Comparison of ENCODE assay signal across 8 cellular contexts in genomic region chr11:62791501-62792192, GRCh38. TPM values are rescaled to one million over a fixed set of nuclear protein-coding genes. Genes with fewer than 3 reads are reported as not detected.
A peak's percentile ranks its signal among the peaks of the same experiment; 100 is the strongest.
DNase-seq lines count a peak whose midpoint lies in the region; ATAC-seq and TF ChIP-seq lines count a peak whose summit lies in the region.

TMEM223 (minus strand) TSS chr11:62792006; CDS start chr11:62791994, 12 bp downstream.

- H3F3A ChIP-seq in MM.1S (ENCODE audit: insufficient read depth, low read length): peaks cover 33% of the 10 kb centered on the region

- H3K36me3 Mint-ChIP-seq in osteocyte (ENCODE audit: unreplicated experiment): peaks cover 28% of the 10 kb centered on the region

- no peaks in the 10 kb centered on the region for H3K27me3 Mint-ChIP-seq in osteocyte (ENCODE audit: unreplicated experiment)

- TF ChIP-seq CTCF in MM.1S (IDR thresholded peaks at IDR 0.05; ENCODE audit: low read length): no peak
- peak; percentile 20 for TF ChIP-seq CTCF in osteocyte (IDR thresholded peaks at IDR 0.05)
- peak; percentile 34 for TF ChIP-seq CTCF in thoracic aorta (IDR thresholded peaks at IDR 0.05)

- peak within 1 kb of the TSS; percentile 61 for H3K9ac ChIP-seq in MM.1S (ENCODE audit: low read length)

- no peaks in the 10 kb centered on the region for H3K9me2 ChIP-seq in MM.1S (replicated peaks; ENCODE audit: insufficient read depth, low read length)

- DNase-seq in EL (peak; percentile 84), H4 (ENCODE audit: low spot score) (peak; percentile 72), MM.1S (peak; percentile 89), glomerular visceral epithelial cell (ENCODE audit: extremely low spot score) (peak; percentile 82), osteocyte (ENCODE audit: extremely low spot score, unreplicated experiment) (peak; percentile 95), thoracic aorta (ENCODE audit: low spot score) (peak; percentile 59)
- peak; percentile 94 for DNase-seq in activated naive CD4-positive, alpha-beta T cell treated with anti-CD3 and anti-CD28 coated beads, Interleukin-2, amount 50 U/mL, for 16 hours

- no peaks in the 10 kb centered on the region for H3K9me3 Mint-ChIP-seq in osteocyte (ENCODE audit: unreplicated experiment)

- H3K4me1 Mint-ChIP-seq in osteocyte (ENCODE audit: unreplicated experiment): peaks cover 43% of the 10 kb centered on the region

- peak within 1 kb of the TSS; percentile 87 for H3K27ac Mint-ChIP-seq in osteocyte (ENCODE audit: unreplicated experiment)

- H3K27ac ChIP-seq in MM.1S (ENCODE audit: low read length): peak within 1 kb of the TSS; percentile 30; the same call in 1 of the 2 replicates
- H3K27ac ChIP-seq in thoracic aorta: peak within 1 kb of the TSS; percentile 82 to 85

- no peaks in the 10 kb centered on the region for H4K20me1 ChIP-seq in MM.1S (ENCODE audit: insufficient read depth, low read length)

- ATAC-seq in SK-N-SH treated with all-trans-retinoic acid at 6 μM for 48 hours (peak; percentile 89), thoracic aorta (ENCODE audit: insufficient number of reproducible peaks, low FRiP score, low read depth) (peak; percentile 73)

- H3K4me3 Mint-ChIP-seq in osteocyte (ENCODE audit: unreplicated experiment): peak within 1 kb of the TSS; percentile 85

- H3K4me2 ChIP-seq in MM.1S (ENCODE audit: low read depth, low read length): peak within 1 kb of the TSS; percentile 87

- peaks cover 23% of the 10 kb centered on the region for H3K4me1 ChIP-seq in MM.1S (ENCODE audit: low read length)
- H3K4me1 ChIP-seq in thoracic aorta (ENCODE audit: control insufficient read depth in 1 of 2, low read depth in 2 of 2): peaks cover 15 to 44% of the 10 kb centered on the region in 2 donors

- H3K9me3 ChIP-seq in MM.1S (replicated peaks; ENCODE audit: insufficient read depth, low read length): no peaks in the 10 kb centered on the region
- no peaks in the 10 kb centered on the region for H3K9me3 ChIP-seq in thoracic aorta

- H3K27me3 ChIP-seq in MM.1S (replicated peaks; ENCODE audit: insufficient read depth, low read length) (no peaks in the 10 kb centered on the region), thoracic aorta (replicated peaks; ENCODE audit: insufficient read depth) (no peaks in the 10 kb centered on the region)

- H3K4me3 ChIP-seq in MM.1S (ENCODE audit: low read length) (peak within 1 kb of the TSS; percentile 92), thoracic aorta (peak within 1 kb of the TSS; percentile 80)

- H3K79me2 ChIP-seq in MM.1S (ENCODE audit: low read length): peaks cover 42% of the 10 kb centered on the region

- peak within 1 kb of the TSS; percentile 60 for H2AFZ ChIP-seq in MM.1S (ENCODE audit: low read length)

- H3K36me3 ChIP-seq in MM.1S (replicated peaks; ENCODE audit: insufficient read depth, low read length) (0 out of 2 replicates have a peak, but pooled peaks cover 3% of the 10 kb centered on the region), thoracic aorta (peaks cover 46% of the 10 kb centered on the region)

TF ChIP-seq in SK-N-SH treated with all-trans-retinoic acid at 6 μM for 48 hours, 23 proteins besides CTCF, POLR2A, EP300 and RAD21:
- no peak for TF ChIP-seq ZNF70 (CRISPR knock-in tag; IDR thresholded peaks at IDR 0.05)
- no peak for TF ChIP-seq RARB (CRISPR knock-in tag; IDR thresholded peaks at IDR 0.05)
- no peak for TF ChIP-seq ZNF8 (CRISPR knock-in tag; IDR thresholded peaks at IDR 0.05)
- no peak for TF ChIP-seq ISL1 (CRISPR knock-in tag; IDR thresholded peaks at IDR 0.05)

RNA-seq across cellular contexts. Expression of gene TMEM223, which starts in this region (rescaled TPM):
- 43.1 and 62.4 TPM in 2 replicates for total RNA-seq in H4 (2014; rRNA removed; shearing (Covaris generic))
- total RNA-seq in osteocyte (14.5 and 15.2 TPM in 2 replicates), thoracic aorta (10 to 100 TPM; 11.1 to 30.2 TPM)

Comparison
In these comparisons a context has a peak if more than half of its experiments do, and no peak if none do; other contexts are left out.
1. Peak in every context shown above with its lines: DNase-seq, ATAC-seq, H3K4me3 ChIP-seq and H3K27ac ChIP-seq.